ENCODE assay signal across 8 cellular contexts in genomic region chr17:44071772-44072171, GRCh38. TPM values are rescaled to one million over a fixed set of nuclear protein-coding genes. Genes with fewer than 3 reads are reported as not detected.
DNase-seq lines count a peak whose midpoint lies in the region; ATAC-seq, FAIRE-seq and TF ChIP-seq lines count a peak whose summit lies in the region.

No MANE protein-coding gene starts in this region.

- H3K27me3 ChIP-seq in right atrium auricular region (no peaks in the 10 kb centered on the region), astrocyte (ENCODE audit: insufficient read depth, low read length) (no peaks in the 10 kb centered on the region), right lobe of liver (no peaks in the 10 kb centered on the region)

- H3K4me3 Mint-ChIP-seq in astrocyte (ENCODE audit: unreplicated experiment), result peak overlapping the region; percentile 97

- peaks cover 0 to 29% of the 10 kb centered on the region in 2 donors for H3K4me1 ChIP-seq in right atrium auricular region
- H3K4me1 ChIP-seq in astrocyte (ENCODE audit: insufficient read depth, low read length), result peaks cover 14% of the 10 kb centered on the region
- peaks cover 0 to 32% (median 13%) of the 10 kb centered on the region in 4 donors for H3K4me1 ChIP-seq in right lobe of liver

- peaks cover 14% of the 10 kb centered on the region for H4K20me1 ChIP-seq in astrocyte (ENCODE audit: insufficient read depth, low read length)

- peak overlapping the region; percentile 90 for H3K4me2 ChIP-seq in astrocyte (ENCODE audit: low read length)

- no peaks in the 10 kb centered on the region for H3K27me3 Mint-ChIP-seq in astrocyte (ENCODE audit: low read depth, unreplicated experiment)

- H3K36me3 ChIP-seq in right atrium auricular region (peaks cover 16% of the 10 kb centered on the region), astrocyte (ENCODE audit: insufficient read depth, low read length) (no peaks in the 10 kb centered on the region), right lobe of liver (peaks cover 0 to 2% (median 0%) of the 10 kb centered on the region in 4 donors)

- intact Hi-C loops in Right ventricle myocardium superior (cut with DNase I) (no loop called here), right lobe of liver (cut with DNase I) (no loop called here)

- H3K9ac ChIP-seq in astrocyte (ENCODE audit: low read length), result peak overlapping the region; percentile 93

- WGBS in right lobe of liver (ENCODE audit: insufficient coverage, low coverage, low lambda C conversion rate, missing lambda C conversion rate), result 21% methylated on average over 2 of the region's 2 CpGs

- H3K9me3 Mint-ChIP-seq in astrocyte (ENCODE audit: unreplicated experiment), result no peaks in the 10 kb centered on the region

- H2AFZ ChIP-seq in astrocyte (ENCODE audit: low read depth, low read length), result no peak overlapping the region

- no peaks in the 10 kb centered on the region for H3K9me3 ChIP-seq in right atrium auricular region
- H3K9me3 ChIP-seq in astrocyte (ENCODE audit: insufficient read depth, low read depth, low read length), result no peaks in the 10 kb centered on the region
- no peaks in the 10 kb centered on the region for H3K9me3 ChIP-seq in right lobe of liver

- TF ChIP-seq POLR2A in right lobe of liver (IDR thresholded peaks at IDR 0.05), result no peak

- DNase-seq in right atrium auricular region (ENCODE audit: low spot score), result no peak
- DNase-seq in Right ventricle myocardium superior, result no peak
- DNase-seq in astrocyte (ENCODE audit: low read depth), result no peak
- DNase-seq in right lobe of liver, result peak in 1 of 3 donors; percentile 34
- DNase-seq in NCI-H1694 treated with DMSO at 0.1 percent for 48 hours (lab: John Stamatoyannopoulos, UW), result no peak
- no peak for DNase-seq in DMS153 (lab: John Stamatoyannopoulos, UW)

- ATAC-seq in Right ventricle myocardium superior (ENCODE audit: poor library complexity) (no peak), right lobe of liver (no peak), GM18498 (IDR thresholded peaks at IDR 0.05; ENCODE audit: unreplicated experiment) (no peak), HG02938 (IDR thresholded peaks at IDR 0.05; ENCODE audit: unreplicated experiment) (no peak)

- peaks cover 9% of the 10 kb centered on the region for H3K36me3 Mint-ChIP-seq in astrocyte (ENCODE audit: low read depth, unreplicated experiment)

- H3K4me3 ChIP-seq in right atrium auricular region (peak overlapping the region; percentile 53 to 65), astrocyte (ENCODE audit: insufficient read depth, low read depth, low read length) (peak overlapping the region; percentile 78), right lobe of liver (peak overlapping the region; percentile 65 to 88 (median 70))

- TF ChIP-seq CTCF in right atrium auricular region (IDR thresholded peaks at IDR 0.05), result no peak
- no peak for TF ChIP-seq CTCF in astrocyte (IDR thresholded peaks at IDR 0.05; ENCODE audit: insufficient read depth, low read depth, low read length)
- no peak for TF ChIP-seq CTCF in right lobe of liver (IDR thresholded peaks at IDR 0.05)

- peak overlapping the region; percentile 28 to 85 for H3K27ac ChIP-seq in right atrium auricular region
- H3K27ac ChIP-seq in astrocyte (ENCODE audit: low read depth, low read length), result peak overlapping the region; percentile 95
- H3K27ac ChIP-seq in right lobe of liver, result peak overlapping the region in 1 of 3 donors; percentile 86

- H3K27ac Mint-ChIP-seq in astrocyte (ENCODE audit: unreplicated experiment), result peak overlapping the region; percentile 85

- H3K4me1 Mint-ChIP-seq in astrocyte (ENCODE audit: low read depth, unreplicated experiment), result peaks cover 10% of the 10 kb centered on the region

- H3K79me2 ChIP-seq in astrocyte (ENCODE audit: insufficient read depth, low read length), result peaks cover 27% of the 10 kb centered on the region

- FAIRE-seq in astrocyte (lab: Jason Lieb, UNC), result no peak

RNA-seq across cellular contexts. Expression of gene G6PC3, which starts 1.2 kb away (rescaled TPM):
- total RNA-seq in right atrium auricular region, result 10 to 100 TPM; 36.0 to 41.1 TPM
- total RNA-seq in Right ventricle myocardium superior, result 26.0 TPM
- 94.5 and 98.5 TPM in 2 replicates for total RNA-seq in astrocyte
- total RNA-seq in right lobe of liver, result 10 to 100 TPM in 2 of 6 experiments, 1 to 10 TPM in 4; 5.9 to 24.2 (median 9.9) TPM

RNA-seq across cellular contexts. Expression of gene LSM12, which starts 5.3 kb away (rescaled TPM):
- total RNA-seq in right atrium auricular region, result 10 to 100 TPM; 36.8 to 41.3 TPM
- 46.1 TPM for total RNA-seq in Right ventricle myocardium superior
- 77.0 and 90.5 TPM in 2 replicates for total RNA-seq in astrocyte
- total RNA-seq in right lobe of liver, result 10 to 100 TPM; 24.2 to 30.6 (median 29.4) TPM

RNA-seq across cellular contexts. Expression of gene HDAC5, which starts 51.7 kb away (rescaled TPM):
- total RNA-seq in right atrium auricular region (100 to 1,000 TPM in 1 of 2 donors, 10 to 100 TPM in 1; 80.0 to 138 TPM), Right ventricle myocardium superior (67.7 TPM), astrocyte (18.7 and 21.6 TPM in 2 replicates), right lobe of liver (10 to 100 TPM; 12.0 to 26.4 (median 15.5) TPM)

RNA-seq across cellular contexts. Expression of gene TMEM101, which starts 57.0 kb away (rescaled TPM):
- total RNA-seq in right atrium auricular region, result 10 to 100 TPM; 21.0 to 25.0 TPM
- total RNA-seq in Right ventricle myocardium superior, result 21.3 TPM
- total RNA-seq in astrocyte, result 17.1 and 21.8 TPM in 2 replicates
- total RNA-seq in right lobe of liver, result 10 to 100 TPM in 4 of 6 experiments, 1 to 10 TPM in 2; 6.7 to 23.6 (median 10.9) TPM
